Comparison of ENCODE assay signal across 9 cellular contexts in the genomic region with DNA sequence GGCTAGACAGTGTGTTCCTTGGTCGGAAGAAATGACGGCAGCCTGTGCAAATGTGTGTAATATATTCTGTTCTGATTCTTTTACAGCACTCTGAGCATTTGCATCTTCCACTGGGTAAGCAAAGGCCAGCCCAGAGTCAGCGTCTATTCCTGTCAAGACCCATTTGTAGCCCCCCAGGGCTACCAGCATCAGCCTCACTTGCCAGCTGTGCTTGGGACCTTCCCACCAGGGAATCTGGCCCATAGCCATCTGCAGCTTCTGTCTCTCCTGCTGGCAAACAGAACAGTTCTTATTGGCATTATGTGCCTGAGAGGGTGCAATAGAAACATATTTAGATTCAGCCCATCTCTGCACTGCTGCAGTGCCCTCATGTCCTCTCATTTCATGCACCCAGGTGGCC. TPM values are rescaled to one million over a fixed set of nuclear protein-coding genes. Genes with fewer than 3 reads are reported as not detected.
"Had no signal": no experiment of that assay in that cellular context is flagged by ENCODE, and none has a peak within 500 bp of the region (broad histone marks: within the 10 kb centered on the region; RNA-seq: fewer than 3 reads in every experiment).

No MANE protein-coding gene starts in this region.

- H3K4me3 ChIP-seq: GM12878 had no signal

- DNase-seq: GDM1, GF-D8 had no signal

- ATAC-seq: GM12878 had no signal

- FAIRE-seq: G401.6, GM12878, GM12891, GM12892, GM18507, GM19239 had no signal

RNA-seq across cellular contexts. Expression of a gene that starts 6.0 kb away (rescaled TPM):
- total RNA-seq: G401, GM12878 had no signal
- polyA plus RNA-seq: GM12878 had no signal

RNA-seq across cellular contexts. Expression of a gene that starts 54.6 kb away (rescaled TPM):
- total RNA-seq: G401, GM12878 had no signal
- polyA plus RNA-seq: GM12878 had no signal
